ENCODE assay signal across 20 cellular contexts in the genomic region with DNA sequence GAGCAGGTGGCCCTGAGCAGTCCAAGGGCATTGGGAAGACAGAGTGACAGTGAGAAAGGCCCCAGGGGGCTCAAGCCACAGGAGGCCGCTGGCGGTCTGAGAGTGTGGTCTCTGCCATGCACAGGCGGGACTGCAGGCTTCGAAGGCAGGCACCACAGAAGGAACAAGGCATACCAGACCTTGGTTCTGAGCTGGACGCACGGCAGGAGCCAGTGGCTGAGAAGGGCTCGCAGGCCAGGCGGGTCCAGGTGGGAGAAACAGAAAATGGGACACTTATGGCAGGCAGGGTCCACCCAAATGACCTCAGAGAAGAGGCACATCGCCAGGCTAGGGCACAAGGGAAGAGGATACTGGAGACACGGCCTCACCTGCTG. TPM values are rescaled to one million over a fixed set of nuclear protein-coding genes. Genes with fewer than 3 reads are reported as not detected.
A peak's percentile ranks its signal among the peaks of the same experiment; 100 is the strongest.
DNase-seq lines count a peak whose midpoint lies in the region; ATAC-seq, FAIRE-seq and TF ChIP-seq lines count a peak whose summit lies in the region.
"Had no signal": no experiment of that assay in that cellular context is flagged by ENCODE, and none has a peak within 500 bp of the region (broad histone marks: within the 10 kb centered on the region; RNA-seq: fewer than 3 reads in every experiment).

No MANE protein-coding gene starts in this region.

- no peak for ATAC-seq in activated CD8-positive, alpha-beta T cell treated with anti-CD3 and anti-CD28 coated beads, Interleukin-2, amount 10 ng/mL, durations not matched to agents 7 days and 5 days
- ATAC-seq in activated CD8-positive, alpha-beta T cell treated with anti-CD3 and anti-CD28 coated beads for 36 hours = no peak
- ATAC-seq in activated T-cell treated with anti-CD3 and anti-CD28 coated beads, Interleukin-2, amount 50 U/mL, for 4 hours = no peak
- ATAC-seq in GM18909 (IDR thresholded peaks at IDR 0.05; ENCODE audit: poor library complexity, unreplicated experiment) = no peak
- ATAC-seq: activated T-cell treated with anti-CD3 and anti-CD28 coated beads, Interleukin-2, amount 50 U/mL, for 72 hours; heart left ventricle; left ventricle myocardium superior; T-helper 17 cell had no signal

- H3K27ac ChIP-seq in H1 (ENCODE audit: low read depth, low read length) = no peak overlapping the region; the same call in 1 of the 2 replicates
- no peak overlapping the region for H3K27ac ChIP-seq in CD4-positive, alpha-beta memory T cell (ENCODE audit: low read depth, low read length)
- H3K27ac ChIP-seq: heart left ventricle, PC-9, suprapubic skin had no signal

- H3K36me3 Mint-ChIP-seq in activated CD8-positive, alpha-beta T cell treated with anti-CD3 and anti-CD28 coated beads, Interleukin-2, amount 10 ng/mL, durations not matched to agents 7 days and 5 days (ENCODE audit: low read depth) = peaks cover 95% of the 10 kb centered on the region
- H3K36me3 Mint-ChIP-seq in activated CD8-positive, alpha-beta T cell treated with anti-CD3 and anti-CD28 coated beads for 36 hours (ENCODE audit: low read depth) = peaks cover 93% of the 10 kb centered on the region
- H3K36me3 Mint-ChIP-seq in activated T-cell treated with anti-CD3 and anti-CD28 coated beads, Interleukin-2, amount 50 U/mL, for 4 hours (ENCODE audit: insufficient read depth) = no peaks in the 10 kb centered on the region
- no peaks in the 10 kb centered on the region for H3K36me3 Mint-ChIP-seq in CD4-positive, alpha-beta memory T cell

- H2AK5ac ChIP-seq in H1 (ENCODE audit: low read depth, low read length) = no peak overlapping the region

- H3K23ac ChIP-seq in H1 (ENCODE audit: insufficient read length) = no peak overlapping the region

- no peak overlapping the region for H3K4me3 Mint-ChIP-seq in activated CD8-positive, alpha-beta T cell treated with anti-CD3 and anti-CD28 coated beads, Interleukin-2, amount 10 ng/mL, durations not matched to agents 7 days and 5 days
- H3K4me3 Mint-ChIP-seq in activated CD8-positive, alpha-beta T cell treated with anti-CD3 and anti-CD28 coated beads for 36 hours = no peak overlapping the region
- no peak overlapping the region for H3K4me3 Mint-ChIP-seq in activated T-cell treated with anti-CD3 and anti-CD28 coated beads, Interleukin-2, amount 50 U/mL, for 4 hours
- H3K4me3 Mint-ChIP-seq in CD4-positive, alpha-beta memory T cell = no peak overlapping the region
- H3K4me3 Mint-ChIP-seq: activated T-cell treated with anti-CD3 and anti-CD28 coated beads, Interleukin-2, amount 50 U/mL, for 72 hours; dendritic cell treated with granulocyte-macrophage colony-stimulating factor and Interleukin-4, amounts not matched to agents 40 ng/mL and 50 ng/mL, for 4 days; T-helper 17 cell had no signal

- H3K4ac ChIP-seq in H1 (replicated peaks; ENCODE audit: insufficient read length, low read depth, low read length) = no peak overlapping the region

- peaks cover 52 to 95% (median 82%) of the 10 kb centered on the region in 4 experiments for H3K36me3 ChIP-seq in H1 (ENCODE audit: control insufficient read depth in 2 of 4, insufficient read depth in 4 of 4, low read length in 3 of 4)
- H3K36me3 ChIP-seq in CD4-positive, alpha-beta memory T cell (ENCODE audit: insufficient read depth, low read length) = no peaks in the 10 kb centered on the region
- H3K36me3 ChIP-seq: suprapubic skin had no signal

- H3K9me3 Mint-ChIP-seq in activated CD8-positive, alpha-beta T cell treated with anti-CD3 and anti-CD28 coated beads, Interleukin-2, amount 10 ng/mL, durations not matched to agents 7 days and 5 days (ENCODE audit: insufficient read depth) = no peaks in the 10 kb centered on the region
- H3K9me3 Mint-ChIP-seq in activated CD8-positive, alpha-beta T cell treated with anti-CD3 and anti-CD28 coated beads for 36 hours = no peaks in the 10 kb centered on the region
- no peaks in the 10 kb centered on the region for H3K9me3 Mint-ChIP-seq in activated T-cell treated with anti-CD3 and anti-CD28 coated beads, Interleukin-2, amount 50 U/mL, for 4 hours
- H3K9me3 Mint-ChIP-seq in CD4-positive, alpha-beta memory T cell = peaks cover 0 to 3% (median 0%) of the 10 kb centered on the region in 8 donors
- H3K9me3 Mint-ChIP-seq: activated T-cell treated with anti-CD3 and anti-CD28 coated beads, Interleukin-2, amount 50 U/mL, for 72 hours; dendritic cell treated with granulocyte-macrophage colony-stimulating factor and Interleukin-4, amounts not matched to agents 40 ng/mL and 50 ng/mL, for 4 days had no signal

- no peaks in the 10 kb centered on the region for H3K4me1 ChIP-seq in H1 (replicated peaks in 1 of 4; ENCODE audit: control insufficient read depth in 3 of 4, insufficient read depth in 4 of 4, low read length in 3 of 4)
- H3K4me1 ChIP-seq in CD4-positive, alpha-beta memory T cell (ENCODE audit: insufficient read depth, low read length) = no peaks in the 10 kb centered on the region
- H3K4me1 ChIP-seq: heart left ventricle, suprapubic skin had no signal

- no peak overlapping the region for H4K91ac ChIP-seq in H1 (replicated peaks; ENCODE audit: insufficient read length, low read length)

- TF ChIP-seq RAD21 in H1 (IDR thresholded peaks at IDR 0.05 in 1 of 2, conservative IDR thresholded peaks at IDR 0.05 in 1 of 2; ENCODE audit: low read depth in 2 of 2, low read length in 2 of 2) = no peak

- H4K20me1 ChIP-seq in H1 (replicated peaks in 1 of 2; ENCODE audit: control insufficient read depth in 1 of 2, insufficient read depth in 2 of 2, low read length in 2 of 2) = peaks cover 28 to 32% of the 10 kb centered on the region in 2 experiments

- no peak overlapping the region; the same call in none of the 2 replicates for H4K8ac ChIP-seq in H1 (ENCODE audit: extremely low read depth, insufficient read depth, low read length)

- H3K27me3 ChIP-seq in H1 (replicated peaks in 1 of 4; ENCODE audit: control insufficient read depth in 3 of 4, extremely low read depth in 1 of 4, insufficient read depth in 3 of 4, low read length in 3 of 4) = no peaks in the 10 kb centered on the region
- H3K27me3 ChIP-seq in CD4-positive, alpha-beta memory T cell (ENCODE audit: insufficient read depth, low read length) = no peaks in the 10 kb centered on the region
- H3K27me3 ChIP-seq: heart left ventricle, suprapubic skin had no signal

- 0 out of 2 replicates have a peak overlapping the region, but pooled peaks have one; percentile 9 for H2BK5ac ChIP-seq in H1 (ENCODE audit: low read depth, low read length)

- no peak for FAIRE-seq in H1 (lab: Jason Lieb, UNC)

- intact Hi-C loops in activated CD8-positive, alpha-beta T cell treated with anti-CD3 and anti-CD28 coated beads for 36 hours (cut with micrococcal nuclease) = no loop called here
- intact Hi-C loops in posterior vena cava (cut with DNase I) = no loop called here
- intact Hi-C loops in CD4-positive, alpha-beta memory T cell (cut with micrococcal nuclease) = no loop called here

- H3K79me2 ChIP-seq in H1 (ENCODE audit: control insufficient read depth in 1 of 2, insufficient read depth in 2 of 2, low read length in 2 of 2) = peaks cover 3 to 70% of the 10 kb centered on the region in 2 experiments; a peak in 3 of 4 replicates

- H3K14ac ChIP-seq in H1 (ENCODE audit: insufficient read length) = no peak overlapping the region

- H3K27me3 Mint-ChIP-seq in activated CD8-positive, alpha-beta T cell treated with anti-CD3 and anti-CD28 coated beads, Interleukin-2, amount 10 ng/mL, durations not matched to agents 7 days and 5 days (ENCODE audit: low read depth) = no peaks in the 10 kb centered on the region
- no peaks in the 10 kb centered on the region for H3K27me3 Mint-ChIP-seq in activated CD8-positive, alpha-beta T cell treated with anti-CD3 and anti-CD28 coated beads for 36 hours
- H3K27me3 Mint-ChIP-seq in activated T-cell treated with anti-CD3 and anti-CD28 coated beads, Interleukin-2, amount 50 U/mL, for 4 hours (ENCODE audit: low read depth) = no peaks in the 10 kb centered on the region
- H3K27me3 Mint-ChIP-seq in CD4-positive, alpha-beta memory T cell = no peaks in the 10 kb centered on the region
- H3K27me3 Mint-ChIP-seq: dendritic cell treated with granulocyte-macrophage colony-stimulating factor and Interleukin-4, amounts not matched to agents 40 ng/mL and 50 ng/mL, for 4 days; T-helper 17 cell had no signal

- H3K18ac ChIP-seq in H1 (ENCODE audit: extremely low read depth, low read length) = no peak overlapping the region

- DNase-seq in activated CD8-positive, alpha-beta T cell treated with anti-CD3 and anti-CD28 coated beads, Interleukin-2, amount 10 ng/mL, durations not matched to agents 7 days and 5 days = no peak
- DNase-seq in activated CD8-positive, alpha-beta T cell treated with anti-CD3 and anti-CD28 coated beads for 36 hours = no peak
- DNase-seq in NB4 (ENCODE audit: low read depth) (no peak), H1 (ENCODE audit: low read depth in 1 of 2, low spot score in 2 of 2) (peak in 1 of 2 experiments; percentile 39), posterior vena cava (ENCODE audit: low spot score) (peak; percentile 51)
- DNase-seq in activated T-cell treated with anti-CD3 and anti-CD28 coated beads, Interleukin-2, amount 50 U/mL, for 4 hours = no peak
- no peak for DNase-seq in CD4-positive, alpha-beta memory T cell
- DNase-seq: activated CD4-positive, alpha-beta T cell treated with anti-CD3 and anti-CD28 coated beads, Interleukin-2, amount 50 U/mL, for 48 hours; activated T-cell treated with anti-CD3 and anti-CD28 coated beads, Interleukin-2, amount 50 U/mL, for 72 hours; KG1; left ventricle myocardium superior; MV-4-11; NCI-H187; NCI-H2227 treated with DMSO at 0.1 percent for 48 hours; PC-9; T-helper 17 cell had no signal

- 97% methylated on average over 10 of the region's 10 CpGs; no CpG with 5 or more reads in 1 of the 2 experiments for WGBS in H1 (ENCODE audit: extremely low coverage in 1 of 2, insufficient coverage in 1 of 2, insufficient read length in 1 of 2, insufficient replicate concordance in 2 of 2, low coverage in 1 of 2, low lambda C conversion rate in 2 of 2, missing lambda C conversion rate in 1 of 2), 2 experiments

- no peaks in the 10 kb centered on the region for H3K9me3 ChIP-seq in H1 (ENCODE audit: insufficient read depth in 2 of 2, low read depth in 1 of 2, low read length in 1 of 2)
- no peaks in the 10 kb centered on the region for H3K9me3 ChIP-seq in CD4-positive, alpha-beta memory T cell (ENCODE audit: control insufficient read depth in 1 of 2, low read length in 2 of 2)
- H3K9me3 ChIP-seq: heart left ventricle, suprapubic skin had no signal

- TF ChIP-seq POLR2A in NB4 (IDR thresholded peaks at IDR 0.05; ENCODE audit: extremely low read depth, insufficient read length) = no peak
- no peak for TF ChIP-seq POLR2A in H1 (IDR thresholded peaks at IDR 0.05; ENCODE audit: control extremely low read depth in 1 of 2, low read depth in 2 of 2, low read length in 2 of 2)

- H3K9ac ChIP-seq in H1 (replicated peaks in 1 of 4; ENCODE audit: extremely low read depth in 1 of 4, low read depth in 3 of 4, low read length in 3 of 4) = peak overlapping the region in 1 of 4 experiments; percentile 4; a peak in 2 of 7 replicates

- H4K5ac ChIP-seq in H1 (ENCODE audit: insufficient read length, low read depth, low read length) = no peak overlapping the region

- POLR2A ChIA-PET in activated CD8-positive, alpha-beta T cell treated with anti-CD3 and anti-CD28 coated beads, Interleukin-2, amount 10 ng/mL, durations not matched to agents 7 days and 5 days (lab: Charles Lee) = interaction anchor here (0.6 kb wide), 1 partner anchor 20 kb away, joined by 3 read pairs; no protein-coding TSS in a partner anchor
- POLR2A ChIA-PET in activated CD8-positive, alpha-beta T cell treated with anti-CD3 and anti-CD28 coated beads for 36 hours (lab: Charles Lee) = interaction anchor here (1.0 to 1.4 kb wide), 2 partner anchors 15 to 425 kb away, joined by 3 to 4 read pairs; a partner anchor contains a TSS
- POLR2A ChIA-PET in H1 (lab: Charles Lee; ENCODE audit: partially characterized antibody) = interaction anchor here (0.8 to 1.4 kb wide), 2 partner anchors 10 to 12 kb away, joined by 3 read pairs; no protein-coding TSS in a partner anchor
- POLR2A ChIA-PET in CD4-positive, alpha-beta memory T cell (lab: Charles Lee; ENCODE audit: partially characterized antibody) = no interaction called here

- H3K79me1 ChIP-seq in H1 (ENCODE audit: low read depth, low read length) = peaks cover 7% of the 10 kb centered on the region; the same call in 1 of the 2 replicates

- peak overlapping the region; percentile 62 for H3K27ac Mint-ChIP-seq in activated CD8-positive, alpha-beta T cell treated with anti-CD3 and anti-CD28 coated beads, Interleukin-2, amount 10 ng/mL, durations not matched to agents 7 days and 5 days
- H3K27ac Mint-ChIP-seq in activated CD8-positive, alpha-beta T cell treated with anti-CD3 and anti-CD28 coated beads for 36 hours = no peak overlapping the region
- peak overlapping the region in 1 of 7 donors; percentile 11 for H3K27ac Mint-ChIP-seq in CD4-positive, alpha-beta memory T cell
- H3K27ac Mint-ChIP-seq: activated T-cell treated with anti-CD3 and anti-CD28 coated beads, Interleukin-2, amount 50 U/mL, for 72 hours; dendritic cell treated with granulocyte-macrophage colony-stimulating factor and Interleukin-4, amounts not matched to agents 40 ng/mL and 50 ng/mL, for 4 days had no signal

- CTCF ChIA-PET in activated CD8-positive, alpha-beta T cell treated with anti-CD3 and anti-CD28 coated beads, Interleukin-2, amount 10 ng/mL, durations not matched to agents 7 days and 5 days (lab: Charles Lee) = no interaction called here
- CTCF ChIA-PET in activated CD8-positive, alpha-beta T cell treated with anti-CD3 and anti-CD28 coated beads for 36 hours (lab: Charles Lee) = interaction anchor here (2.5 kb wide), 1 partner anchor 19 kb away, joined by 8 read pairs; no protein-coding TSS in a partner anchor
- CTCF ChIA-PET in H1 (lab: Charles Lee; ENCODE audit: partially characterized antibody) = no interaction called here
- CTCF ChIA-PET in CD4-positive, alpha-beta memory T cell (lab: Charles Lee; ENCODE audit: partially characterized antibody) = interaction anchor here (1.6 kb wide), 1 partner anchor 18 kb away, joined by 5 read pairs; no protein-coding TSS in a partner anchor

- no peak overlapping the region for H2BK15ac ChIP-seq in H1 (ENCODE audit: low read length)

- H3K4me3 ChIP-seq in NB4 (ENCODE audit: low read depth, low read length) (peak overlapping the region; percentile 9), H1 (ENCODE audit: extremely low read depth in 1 of 4, insufficient read depth in 2 of 4, low read depth in 3 of 4, low read length in 4 of 4) (no peak overlapping the region)
- H3K4me3 ChIP-seq in CD4-positive, alpha-beta memory T cell (ENCODE audit: low read length in 2 of 2) = no peak overlapping the region
- H3K4me3 ChIP-seq: heart left ventricle, PC-9, suprapubic skin had no signal

- no peak overlapping the region for H2BK20ac ChIP-seq in H1 (ENCODE audit: low read length)

- H2AFZ ChIP-seq in H1 (ENCODE audit: low read length) = no peak overlapping the region
- H2AFZ ChIP-seq: PC-9 had no signal

- no peak for TF ChIP-seq EP300 in H1 (IDR thresholded peaks at IDR 0.05; ENCODE audit: borderline replicate concordance in 1 of 2, low read depth in 2 of 2, low read length in 2 of 2)

- no peaks in the 10 kb centered on the region for H3K23me2 ChIP-seq in H1 (ENCODE audit: low read depth, low read length)

- peaks cover 54% of the 10 kb centered on the region for H3K4me1 Mint-ChIP-seq in activated CD8-positive, alpha-beta T cell treated with anti-CD3 and anti-CD28 coated beads, Interleukin-2, amount 10 ng/mL, durations not matched to agents 7 days and 5 days (ENCODE audit: low read depth)
- peaks cover 11% of the 10 kb centered on the region for H3K4me1 Mint-ChIP-seq in activated CD8-positive, alpha-beta T cell treated with anti-CD3 and anti-CD28 coated beads for 36 hours (ENCODE audit: low read depth)
- peaks cover 4% of the 10 kb centered on the region for H3K4me1 Mint-ChIP-seq in activated T-cell treated with anti-CD3 and anti-CD28 coated beads, Interleukin-2, amount 50 U/mL, for 4 hours (ENCODE audit: low read depth)
- peaks cover 2 to 12% (median 5%) of the 10 kb centered on the region in 4 donors for H3K4me1 Mint-ChIP-seq in CD4-positive, alpha-beta memory T cell

- H2BK120ac ChIP-seq in H1 (replicated peaks; ENCODE audit: low read depth, low read length) = no peak overlapping the region

- H2BK12ac ChIP-seq in H1 (ENCODE audit: low read depth, low read length) = no peak overlapping the region

- H3K56ac ChIP-seq in H1 (replicated peaks; ENCODE audit: insufficient read length, low read depth, low read length) = no peak overlapping the region

- TF ChIP-seq CTCF in activated CD8-positive, alpha-beta T cell treated with anti-CD3 and anti-CD28 coated beads for 36 hours (IDR thresholded peaks at IDR 0.05) = no peak
- TF ChIP-seq CTCF in NB4 (IDR thresholded peaks at IDR 0.05; ENCODE audit: low read depth, low read length) (no peak), H1 (IDR thresholded peaks at IDR 0.05; ENCODE audit: control extremely low read depth in 1 of 3, insufficient read depth in 1 of 3, low read depth in 1 of 3, low read length in 3 of 3) (no peak)

- H3K4me2 ChIP-seq in H1 (ENCODE audit: insufficient read depth in 1 of 2, low read depth in 2 of 2, low read length in 2 of 2) = no peak overlapping the region
- H3K4me2 ChIP-seq: PC-9 had no signal

RNA-seq across cellular contexts. Expression of a gene that starts 14.9 kb away (rescaled TPM):
- 100 to 1,000 TPM; 128 to 135 TPM for total RNA-seq in activated CD8-positive, alpha-beta T cell treated with anti-CD3 and anti-CD28 coated beads, Interleukin-2, amount 10 ng/mL, durations not matched to agents 7 days and 5 days
- total RNA-seq in activated CD8-positive, alpha-beta T cell treated with anti-CD3 and anti-CD28 coated beads for 36 hours = 10 to 100 TPM; 79.8 to 83.6 TPM
- total RNA-seq in H1 (2021; fragmentation: NEBNext Ultra II Directional; extraction: Animal tissue kit (Norgen Biotek cat#: 25700)) = 56.6 and 60.5 TPM in 2 replicates
- polyA plus RNA-seq in H1 (2011; rRNA removed) = 39.3 and 49.3 TPM in 2 replicates
- polyA plus RNA-seq in H1 (2011; cell fraction: cytosol; rRNA removed) = 50.9 TPM
- polyA plus RNA-seq in H1 (2011; cell fraction: nucleus; rRNA removed) = 97.3 TPM
- 37.8 to 45.6 TPM (median 39.2 TPM) in 4 replicates for polyA plus RNA-seq in H1 (2012, experiment 1 of 2)
- polyA plus RNA-seq in H1 (2012, experiment 2 of 2) = 9.4 TPM
- polyA plus RNA-seq in H1 (2013, experiment 1 of 2) = 42.7 TPM
- polyA plus RNA-seq in H1 (2013, experiment 2 of 2) = 40.0 TPM
- 157 and 160 TPM in 2 replicates for polyA minus RNA-seq in H1 (2011; rRNA and poly(A)+ RNA removed)
- polyA minus RNA-seq in H1 (2011; cell fraction: cytosol; rRNA and poly(A)+ RNA removed) = 51.7 TPM
- 52.7 TPM for polyA minus RNA-seq in H1 (2011; cell fraction: nucleus; rRNA and poly(A)+ RNA removed)
- total RNA-seq in posterior vena cava = under 1 TPM in 1 of 2 donors, not detected in 1; 0.42 TPM
- 1 to 10 TPM; 4.3 to 6.2 (median 5.8) TPM for total RNA-seq in activated T-cell treated with anti-CD3 and anti-CD28 coated beads, Interleukin-2, amount 50 U/mL, for 4 hours
- under 1 TPM; 0.19 to 0.44 TPM for total RNA-seq in CD4-positive, alpha-beta memory T cell
- polyA plus RNA-seq in CD4-positive, alpha-beta memory T cell = not detected

Comparison
In these comparisons a context has a peak if more than half of its experiments do, and no peak if none do; other contexts are left out.
1. CTCF ChIA-PET loops: an anchor here in activated CD8-positive, alpha-beta T cell treated with anti-CD3 and anti-CD28 coated beads for 36 hours (2.5 kb wide) and CD4-positive, alpha-beta memory T cell (1.6 kb wide); none called in activated CD8-positive, alpha-beta T cell treated with anti-CD3 and anti-CD28 coated beads, Interleukin-2, amount 10 ng/mL, durations not matched to agents 7 days and 5 days and H1.